In the genomic region with DNA sequence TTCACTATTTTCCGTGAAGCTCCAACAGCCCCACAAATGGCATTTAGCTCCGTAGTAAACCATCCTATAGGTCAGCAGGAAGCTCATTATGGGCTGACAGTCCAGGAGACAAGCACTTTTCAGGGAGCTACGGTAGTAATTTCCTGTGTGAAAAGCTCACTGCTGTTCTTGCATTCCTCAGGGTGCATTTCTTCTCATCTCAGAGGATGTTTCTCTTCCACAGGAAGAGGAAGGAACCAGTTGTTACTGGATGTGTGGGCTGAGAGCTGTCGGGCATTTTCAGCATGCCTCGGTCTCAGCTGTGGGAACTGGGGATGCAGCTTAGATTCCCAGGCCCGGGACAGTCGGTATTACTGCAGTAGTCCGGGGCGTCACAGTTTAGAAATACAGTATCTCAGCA, we compare ENCODE assay signal across 10 cellular contexts.
DNase-seq lines count a peak whose midpoint lies in the region; ATAC-seq and TF ChIP-seq lines count a peak whose summit lies in the region.
"Had no signal": no experiment of that assay in that cellular context is flagged by ENCODE, and none has a peak within 500 bp of the region (broad histone marks: within the 10 kb centered on the region; RNA-seq: fewer than 3 reads in every experiment).

No MANE protein-coding gene starts in this region.

- no peaks in the 10 kb centered on the region for H3K79me1 ChIP-seq in H9 (ENCODE audit: insufficient read depth, low read depth, low read length, poor library complexity, severe bottlenecking)

- H3K56ac ChIP-seq in H9 (ENCODE audit: insufficient read length, low read depth, low read length), result no peak overlapping the region

- in situ Hi-C loops in mammary epithelial cell (cut with MboI; ENCODE audit: low sequenced_read_pairs in 2 of 2), result loop anchor here (10.0 kb wide), 3 partner anchors 97 to 427 kb away; a partner anchor contains a TSS

- TF ChIP-seq CTCF in H9 (conservative IDR thresholded peaks at IDR 0.05) (no peak), mammary epithelial cell (conservative IDR thresholded peaks at IDR 0.05 in 1 of 2, IDR thresholded peaks at IDR 0.05 in 1 of 2; ENCODE audit: extremely low read depth in 1 of 2, insufficient read depth in 1 of 2, low read depth in 1 of 2, low read length in 2 of 2) (no peak), spleen (IDR thresholded peaks at IDR 0.05 in 8 of 11, conservative IDR thresholded peaks at IDR 0.05 in 3 of 11) (no peak)

- H3K18ac ChIP-seq in H9 (ENCODE audit: insufficient read length, low read depth, low read length), result no peak overlapping the region

- H2BK20ac ChIP-seq in H9 (ENCODE audit: low read depth, low read length, poor library complexity, severe bottlenecking), result no peak overlapping the region

- H3K4ac ChIP-seq in H9 (ENCODE audit: low read depth, low read length), result no peak overlapping the region

- intact Hi-C loops in mammary epithelial cell (cut with micrococcal nuclease) (no loop called here), spleen (cut with DNase I; ENCODE audit: low total_unique reads) (no loop called here)
- intact Hi-C loops in naive thymus-derived CD4-positive, alpha-beta T cell (cut with micrococcal nuclease), result no loop called here

- no peak overlapping the region for H3T11ph ChIP-seq in H9 (ENCODE audit: low read length)

- H3K9me3 ChIP-seq in H9 (ENCODE audit: control insufficient read depth, low read depth, low read length), result no peaks in the 10 kb centered on the region
- H3K9me3 ChIP-seq in mammary epithelial cell (replicated peaks; ENCODE audit: insufficient read depth, low read length), result no peaks in the 10 kb centered on the region
- no peaks in the 10 kb centered on the region for H3K9me3 ChIP-seq in spleen
- no peaks in the 10 kb centered on the region for H3K9me3 ChIP-seq in naive thymus-derived CD4-positive, alpha-beta T cell (ENCODE audit: control insufficient read depth in 2 of 3, low read length in 3 of 3)

- peak overlapping the region in 1 of 2 experiments; percentile 66; a peak in 3 of 5 replicates for H3K4me3 Mint-ChIP-seq in H9
- H3K4me3 Mint-ChIP-seq in naive thymus-derived CD4-positive, alpha-beta T cell, result no peak overlapping the region

- no peak overlapping the region for H4K91ac ChIP-seq in H9 (ENCODE audit: insufficient read length, low read depth, low read length)

- H2BK120ac ChIP-seq in H9 (ENCODE audit: low read depth, low read length, poor library complexity, severe bottlenecking), result no peak overlapping the region

- CTCF ChIA-PET in mammary epithelial cell (lab: Charles Lee; ENCODE audit: low non-redundant PET), result no interaction called here
- CTCF ChIA-PET in naive thymus-derived CD4-positive, alpha-beta T cell (lab: Charles Lee), result interaction anchor here (0.6 to 2.0 kb wide), 3 partner anchors 10 to 434 kb away, joined by 3 to 10 read pairs (median 4); no protein-coding TSS in a partner anchor

- no peaks in the 10 kb centered on the region for H3K9me3 Mint-ChIP-seq in H9
- peaks cover 0 to 2% (median 0%) of the 10 kb centered on the region in 11 donors for H3K9me3 Mint-ChIP-seq in naive thymus-derived CD4-positive, alpha-beta T cell

- no peak overlapping the region for H3K14ac ChIP-seq in H9 (ENCODE audit: insufficient read depth, low read length)

- H2BK5ac ChIP-seq in H9 (ENCODE audit: insufficient read length, low read length), result no peak overlapping the region

- H3K27ac Mint-ChIP-seq in H9, result peak overlapping the region; percentile 10 to 97 (median 77); a peak in 5 of 7 replicates
- no peak overlapping the region for H3K27ac Mint-ChIP-seq in naive thymus-derived CD4-positive, alpha-beta T cell

- no peak overlapping the region for H4K5ac ChIP-seq in H9 (ENCODE audit: insufficient read length, low read depth, low read length)

- no peak for TF ChIP-seq POLR2A in spleen (IDR thresholded peaks at IDR 0.05)

- ATAC-seq in naive thymus-derived CD4-positive, alpha-beta T cell, result no peak
- ATAC-seq in GM21723 (IDR thresholded peaks at IDR 0.05; ENCODE audit: unreplicated experiment), result no peak
- ATAC-seq in GM21423 (IDR thresholded peaks at IDR 0.05; ENCODE audit: unreplicated experiment), result no peak
- no peak for ATAC-seq in HG03469 (IDR thresholded peaks at IDR 0.05; ENCODE audit: unreplicated experiment)
- ATAC-seq: esophagus mucosa had no signal

- DNase-seq in H9 (peak; percentile 84), mammary epithelial cell (peak; percentile 74), iris pigment epithelial cell (ENCODE audit: low read depth) (peak; percentile 96), spleen (no peak)
- DNase-seq in naive thymus-derived CD4-positive, alpha-beta T cell, result no peak
- DNase-seq: activated CD4-positive, alpha-beta T cell treated with anti-CD3 and anti-CD28 coated beads for 1 hour had no signal

- WGBS in H9 (ENCODE audit: extremely low coverage, insufficient read length, low lambda C conversion rate), result no CpG with 5 or more reads among the region's 9 CpGs
- 11% methylated on average over 9 of the region's 9 CpGs for whole genome bisulfite sequencing in mammary epithelial cell (ENCODE audit: low coverage, missing lambda C conversion rate)
- WGBS in spleen, 5 donors, result 39 to 47% (median 46%) methylated on average over 9 of the region's 9 CpGs

- H2BK12ac ChIP-seq in H9 (ENCODE audit: insufficient read length, low read depth, low read length), result no peak overlapping the region

- H4K8ac ChIP-seq in H9 (replicated peaks; ENCODE audit: insufficient read length, low read depth, low read length), result no peak overlapping the region

- no peaks in the 10 kb centered on the region for H3K27me3 Mint-ChIP-seq in H9 (ENCODE audit: low read depth)
- H3K27me3 Mint-ChIP-seq in naive thymus-derived CD4-positive, alpha-beta T cell, result no peaks in the 10 kb centered on the region

- no peak overlapping the region for H3K9ac ChIP-seq in H9 (ENCODE audit: extremely low read depth, insufficient read length, low read length)
- H3K9ac ChIP-seq in mammary epithelial cell (ENCODE audit: insufficient read depth, low read length), result peak overlapping the region; percentile 30

- H3K23me2 ChIP-seq in H9 (ENCODE audit: insufficient read length, low read depth, low read length, poor library complexity, severe bottlenecking), result no peaks in the 10 kb centered on the region

- no peaks in the 10 kb centered on the region for H3K27me3 ChIP-seq in H9 (ENCODE audit: insufficient read depth, low read length)
- H3K27me3 ChIP-seq in mammary epithelial cell (ENCODE audit: insufficient read depth, low read length), result no peaks in the 10 kb centered on the region
- no peaks in the 10 kb centered on the region for H3K27me3 ChIP-seq in spleen (replicated peaks in 1 of 7)
- H3K27me3 ChIP-seq in naive thymus-derived CD4-positive, alpha-beta T cell (ENCODE audit: control insufficient read depth in 2 of 2, insufficient read depth in 2 of 2, low read length in 2 of 2), result no peaks in the 10 kb centered on the region

- no peak overlapping the region for H2AFZ ChIP-seq in H9 (ENCODE audit: low read length)
- peak overlapping the region; percentile 89 for H2AFZ ChIP-seq in mammary epithelial cell (ENCODE audit: low read depth, low read length)

- POLR2A ChIA-PET in naive thymus-derived CD4-positive, alpha-beta T cell (lab: Charles Lee), result no interaction called here

- H4K20me1 ChIP-seq in H9 (ENCODE audit: control insufficient read depth, insufficient read depth, insufficient read length), result no peaks in the 10 kb centered on the region
- no peaks in the 10 kb centered on the region for H4K20me1 ChIP-seq in mammary epithelial cell (ENCODE audit: insufficient read depth, low read length)

- H3K36me3 ChIP-seq in mammary epithelial cell (ENCODE audit: insufficient read depth, low read length), result no peaks in the 10 kb centered on the region
- peaks cover 0 to 12% (median 0%) of the 10 kb centered on the region in 6 donors for H3K36me3 ChIP-seq in spleen
- H3K36me3 ChIP-seq in naive thymus-derived CD4-positive, alpha-beta T cell (ENCODE audit: control insufficient read depth in 2 of 3, insufficient read depth in 3 of 3, low read length in 3 of 3), result no peaks in the 10 kb centered on the region

- no peak overlapping the region for H2BK15ac ChIP-seq in H9 (ENCODE audit: low read depth, low read length)

- dilution Hi-C loops in mammary epithelial cell (cut with HindIII; ENCODE audit: low sequenced_read_pairs), result no loop called here

- H3K4me3 ChIP-seq in mammary epithelial cell (replicated peaks in 1 of 3; ENCODE audit: insufficient read depth in 1 of 3, low read depth in 2 of 3, low read length in 3 of 3) (no peak overlapping the region), spleen (no peak overlapping the region)
- no peak overlapping the region for H3K4me3 ChIP-seq in naive thymus-derived CD4-positive, alpha-beta T cell (ENCODE audit: low read length)

- peak overlapping the region; percentile 17 for H3K4me2 ChIP-seq in H9 (ENCODE audit: insufficient read depth, insufficient read length, low read length)
- peak overlapping the region; percentile 62 for H3K4me2 ChIP-seq in mammary epithelial cell (ENCODE audit: insufficient read depth, low read depth, low read length)

- H2AK5ac ChIP-seq in H9 (ENCODE audit: insufficient read length, low read length), result no peak overlapping the region

- H3K36me3 Mint-ChIP-seq in H9 (ENCODE audit: insufficient read depth in 1 of 3, low read depth in 3 of 3), result no peaks in the 10 kb centered on the region
- peaks cover 8 to 37% (median 21%) of the 10 kb centered on the region in 5 donors for H3K36me3 Mint-ChIP-seq in naive thymus-derived CD4-positive, alpha-beta T cell

- H3K23ac ChIP-seq in H9 (ENCODE audit: insufficient read length, low read depth, low read length), result no peak overlapping the region

- H3K4me1 ChIP-seq in H9 (ENCODE audit: insufficient read depth, low read length), result peaks cover 11% of the 10 kb centered on the region; the same call in 1 of the 2 replicates
- peaks cover 30% of the 10 kb centered on the region for H3K4me1 ChIP-seq in mammary epithelial cell (ENCODE audit: insufficient read depth, low read length)
- peaks cover 0 to 46% (median 37%) of the 10 kb centered on the region in 6 donors for H3K4me1 ChIP-seq in spleen
- peaks cover 0 to 5% of the 10 kb centered on the region in 2 donors for H3K4me1 ChIP-seq in naive thymus-derived CD4-positive, alpha-beta T cell (ENCODE audit: control insufficient read depth in 2 of 2, insufficient read depth in 2 of 2, low read length in 2 of 2)

- H3K4me1 Mint-ChIP-seq in H9, result peaks cover 26 to 34% of the 10 kb centered on the region in 2 experiments
- H3K4me1 Mint-ChIP-seq in naive thymus-derived CD4-positive, alpha-beta T cell, result peaks cover 4 to 31% (median 7%) of the 10 kb centered on the region in 7 donors

- no peaks in the 10 kb centered on the region for H3K79me2 ChIP-seq in H9 (ENCODE audit: insufficient read depth, low read length)
- no peaks in the 10 kb centered on the region for H3K79me2 ChIP-seq in mammary epithelial cell (ENCODE audit: insufficient read depth, low read length)

- H3K27ac ChIP-seq in H9 (ENCODE audit: insufficient read length, low read depth, low read length) (peak overlapping the region; percentile 79), mammary epithelial cell (ENCODE audit: insufficient read depth, low read depth, low read length) (peak overlapping the region; percentile 85), spleen (peak overlapping the region; percentile 37 to 72 (median 68))
- no peak overlapping the region for H3K27ac ChIP-seq in naive thymus-derived CD4-positive, alpha-beta T cell (ENCODE audit: low read depth, low read length)

- BruUV-seq in mammary epithelial cell (replicated peaks; lab: Mats Ljungman, UMichigan), result no TSS peak

Comparison
In these comparisons a context has a peak if more than half of its experiments do, and no peak if none do; other contexts are left out.
1. DNase-seq: peak in H9 (single experiment), mammary epithelial cell (single experiment) and iris pigment epithelial cell (single experiment); none in spleen (single experiment) and naive thymus-derived CD4-positive, alpha-beta T cell (0 of 9).
2. H3K27ac Mint-ChIP-seq: peak in H9 (3 of 3); none in naive thymus-derived CD4-positive, alpha-beta T cell (0 of 9).